25 cellular contexts compared by ENCODE assay signal in the genomic region with DNA sequence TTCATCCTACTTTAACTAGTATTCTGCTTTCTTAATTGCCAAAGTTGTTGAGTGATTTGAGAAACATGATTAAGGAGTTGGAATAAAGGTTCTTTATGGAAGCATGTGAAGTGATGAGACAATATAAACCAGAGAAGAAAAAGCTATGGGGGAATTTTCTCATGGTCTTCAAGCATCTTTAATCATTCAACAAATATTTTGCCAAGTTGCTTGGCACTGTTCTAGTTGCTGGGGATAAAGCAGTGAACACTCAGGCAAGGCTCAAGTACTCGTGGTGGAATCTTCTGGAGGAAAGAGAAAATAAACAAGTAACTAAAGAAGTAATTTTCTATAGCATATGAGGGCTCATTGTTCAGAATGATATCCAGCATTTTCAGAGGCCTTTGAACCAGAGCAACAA. TPM values are rescaled to one million over a fixed set of nuclear protein-coding genes. Genes with fewer than 3 reads are reported as not detected.
DNase-seq lines count a peak whose midpoint lies in the region; ATAC-seq and TF ChIP-seq lines count a peak whose summit lies in the region.
"Had no signal": no experiment of that assay in that cellular context is flagged by ENCODE, and none has a peak within 500 bp of the region (broad histone marks: within the 10 kb centered on the region; RNA-seq: fewer than 3 reads in every experiment).

No MANE protein-coding gene starts in this region.

- DNase-seq in AG10803 (ENCODE audit: low read depth) (peak; percentile 72), fibroblast of the aortic adventitia (ENCODE audit: low read depth) (peak; percentile 52), HCEC 1CT (no peak), NCI-H128 (lab: John Stamatoyannopoulos, UW; ENCODE audit: unreplicated experiment) (no peak)
- DNase-seq in stimulated activated CD4-positive, alpha-beta T cell treated with anti-CD3 and anti-CD28 coated beads, Interleukin-12 subunit alpha, Interleukin-12 subunit beta, amount 100 ng/mL, for 4 hours, result no peak
- DNase-seq: activated CD4-positive, alpha-beta T cell treated with anti-CD3 and anti-CD28 coated beads for 36 hours; activated CD8-positive, alpha-beta memory T cell treated with anti-CD3 and anti-CD28 coated beads for 24 hours; activated effector memory CD4-positive, alpha-beta T cell treated with anti-CD3 and anti-CD28 coated beads, Interleukin-2, amount 50 U/mL, for 16 hours; BE2C; COR-L47; effector CD4-positive, alpha-beta T cell; Karpas-422; left ventricle myocardium superior; naive B cell; NCI-H446 treated with DMSO at 0.1 percent for 48 hours; nucleus accumbens; psoas muscle; stimulated activated CD8-positive, alpha-beta memory T cell treated with anti-CD3 and anti-CD28 coated beads, Interleukin-4, amount 100 ng/mL, for 48 hours; stimulated activated naive CD8-positive, alpha-beta T cell treated with anti-CD3 and anti-CD28 coated beads, Interleukin-15, amount 100 ng/mL, for 72 hours had no signal

- ATAC-seq in GM18909 (IDR thresholded peaks at IDR 0.05; ENCODE audit: poor library complexity, unreplicated experiment) (peak; percentile 22), SK-N-SH treated with all-trans-retinoic acid at 6 μM for 48 hours (peak; percentile 59), HG03457 (IDR thresholded peaks at IDR 0.05; ENCODE audit: unreplicated experiment) (no peak)
- ATAC-seq: activated CD4-positive, alpha-beta T cell treated with anti-CD3 and anti-CD28 coated beads for 36 hours; left ventricle myocardium superior; psoas muscle; stimulated activated naive CD8-positive, alpha-beta T cell treated with anti-CD3 and anti-CD28 coated beads, Interleukin-15, amount 100 ng/mL, for 72 hours had no signal

- H3K4me3 ChIP-seq in AG10803 (ENCODE audit: low read length) (no peak overlapping the region), fibroblast of the aortic adventitia (ENCODE audit: low read depth, low read length) (no peak overlapping the region)
- H3K4me3 ChIP-seq: psoas muscle, vagina had no signal

- TF ChIP-seq CTCF in AG10803 (conservative IDR thresholded peaks at IDR 0.05; ENCODE audit: low read length) (no peak), fibroblast of the aortic adventitia (IDR thresholded peaks at IDR 0.05; ENCODE audit: insufficient read depth, low read length) (no peak)

TF ChIP-seq in SK-N-SH treated with all-trans-retinoic acid at 6 μM for 48 hours, 23 proteins besides CTCF, POLR2A, EP300 and RAD21:
- TF ChIP-seq TCF4 (CRISPR knock-in tag; IDR thresholded peaks at IDR 0.05; ENCODE audit: borderline replicate concordance) (no peak), RARB (CRISPR knock-in tag; IDR thresholded peaks at IDR 0.05) (no peak), SNAI2 (CRISPR knock-in tag; IDR thresholded peaks at IDR 0.05) (no peak), ZNF565 (CRISPR knock-in tag; conservative IDR thresholded peaks at IDR 0.05; ENCODE audit: low read depth) (no peak)
TF ChIP-seq in SK-N-SH treated with all-trans-retinoic acid at 6 μM for 48 hours: peak in this region for 0.

RNA-seq across cellular contexts. Expression of a gene that starts 9.2 kb away (rescaled TPM):
- 2.7 and 5.6 TPM in 2 replicates for total RNA-seq in fibroblast of the aortic adventitia (ENCODE audit: low replicate concordance)
- total RNA-seq: H4 had no signal

RNA-seq across cellular contexts. Expression of a gene that starts 14.3 kb away (rescaled TPM):
- 5.6 and 7.1 TPM in 2 replicates for total RNA-seq in fibroblast of the aortic adventitia (ENCODE audit: low replicate concordance)
- total RNA-seq: H4 had no signal

RNA-seq across cellular contexts. Expression of a gene that starts 45.7 kb away (rescaled TPM):
- total RNA-seq in fibroblast of the aortic adventitia (ENCODE audit: low replicate concordance), result not detected in 2 replicates
- total RNA-seq: activated CD4-positive, alpha-beta T cell treated with anti-CD3 and anti-CD28 coated beads for 36 hours; H4; left ventricle myocardium superior; psoas muscle; skeletal muscle tissue; vagina had no signal

Comparison
In these comparisons a context has a peak if more than half of its experiments do, and no peak if none do; other contexts are left out.
1. DNase-seq: peak in AG10803 (single experiment) and fibroblast of the aortic adventitia (single experiment); none in stimulated activated CD4-positive, alpha-beta T cell treated with anti-CD3 and anti-CD28 coated beads, Interleukin-12 subunit alpha, Interleukin-12 subunit beta, amount 100 ng/mL, for 4 hours (single experiment), HCEC 1CT (single experiment) and NCI-H128 (single experiment).